Comparison of ENCODE assay signal across 8 cellular contexts in the genomic region with DNA sequence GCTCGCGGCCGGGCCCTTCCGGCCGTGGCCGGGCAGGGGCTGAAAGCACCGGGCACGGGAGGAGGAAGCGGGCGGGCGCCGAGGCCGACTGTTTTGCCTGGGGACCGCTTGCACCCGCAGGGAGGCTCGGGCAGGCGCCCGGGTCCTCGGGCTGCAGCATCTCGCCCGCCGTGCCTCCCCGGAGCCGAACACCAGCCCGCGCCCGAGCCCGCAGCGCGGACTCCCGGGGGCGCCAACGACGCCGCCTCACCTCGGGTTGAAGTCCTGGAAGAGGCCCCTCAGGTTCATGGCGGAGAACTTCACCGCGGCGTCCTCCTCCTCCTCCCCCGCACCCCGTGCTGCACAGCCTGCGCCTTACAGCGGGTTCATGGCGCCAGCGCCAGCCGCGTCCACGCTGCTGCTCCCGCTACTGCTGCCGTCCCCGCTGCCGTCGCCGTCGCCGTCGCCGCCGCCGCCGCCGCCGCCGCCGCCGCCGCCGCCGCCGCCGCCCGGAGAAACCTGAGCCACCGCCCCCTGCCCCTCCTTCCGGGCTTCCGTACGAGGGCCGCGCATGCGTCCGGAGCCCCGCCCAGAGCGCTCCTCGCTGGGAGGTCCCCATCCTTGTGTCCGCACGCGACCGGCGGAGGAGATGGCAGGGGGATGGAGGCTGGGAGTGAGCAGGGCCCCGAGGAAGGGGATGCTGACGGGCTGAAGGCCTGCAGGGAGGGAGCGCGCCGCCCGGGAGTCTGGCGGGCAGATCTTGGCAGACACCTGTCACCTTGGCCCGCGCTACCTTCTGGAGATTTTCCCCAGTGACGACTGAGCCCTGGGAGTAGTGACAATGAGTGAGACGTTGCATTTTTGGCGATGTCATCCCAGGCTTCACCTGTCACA. TPM values are rescaled to one million over a fixed set of nuclear protein-coding genes. Genes with fewer than 3 reads are reported as not detected.
DNase-seq lines count a peak whose midpoint lies in the region; ATAC-seq, FAIRE-seq and TF ChIP-seq lines count a peak whose summit lies in the region.

TSS of gene TMEM185A (minus strand) at position 500 of the 873 bp plus-strand sequence. CDS start at position 288, 212 bp downstream.

- intact Hi-C loops in sciatic nerve (cut with DNase I): no loop called here

- H3K27me3 Mint-ChIP-seq in T-helper 2 cell treated with Interferon-gamma antibody and Interleukin-4, amounts not matched to agents 5 μg/mL and 100 μg/mL, for 36 hours (ENCODE audit: low read depth): peaks cover 5% of the 10 kb centered on the region

- peak; percentile 74 for FAIRE-seq in GM12892 (lab: Jason Lieb, UNC)

- peak within 1 kb of the TSS; percentile 96 for H3K4me3 Mint-ChIP-seq in T-helper 2 cell treated with Interferon-gamma antibody and Interleukin-4, amounts not matched to agents 5 μg/mL and 100 μg/mL, for 36 hours

- no peaks in the 10 kb centered on the region for H3K9me3 Mint-ChIP-seq in T-helper 2 cell treated with Interferon-gamma antibody and Interleukin-4, amounts not matched to agents 5 μg/mL and 100 μg/mL, for 36 hours

- H3K4me1 Mint-ChIP-seq in T-helper 2 cell treated with Interferon-gamma antibody and Interleukin-4, amounts not matched to agents 5 μg/mL and 100 μg/mL, for 36 hours (ENCODE audit: low read depth): peaks cover 23% of the 10 kb centered on the region

- peak; percentile 36; the same call in 1 of the 2 replicates for TF ChIP-seq POLR2A in GM12892 (IDR thresholded peaks at IDR 0.05; ENCODE audit: low read depth, low read length)

- peak; percentile 53 for DNase-seq in GM12892 (ENCODE audit: insufficient read length)
- peak; percentile 70 for DNase-seq in NCI-H1092 (lab: John Stamatoyannopoulos, UW)
- DNase-seq in T-helper 2 cell treated with Interferon-gamma antibody and Interleukin-4, amounts not matched to agents 5 μg/mL and 100 μg/mL, for 36 hours (ENCODE audit: low spot score): peak; percentile 74
- DNase-seq in anterior cingulate cortex (lab: John Stamatoyannopoulos, UW): peak in 52 of 58 donors; percentile 1 to 70 (median 38)
- peak; percentile 3 to 37 for DNase-seq in hippocampal formation (lab: John Stamatoyannopoulos, UW)
- DNase-seq in sciatic nerve (ENCODE audit: low spot score): peak; percentile 76
- no peak for DNase-seq in epidermal melanocyte (ENCODE audit: insufficient read length, low spot score)

- peak; percentile 85 for ATAC-seq in HG02588 (IDR thresholded peaks at IDR 0.05; ENCODE audit: unreplicated experiment)
- ATAC-seq in sciatic nerve: peak; percentile 81

- H3K36me3 Mint-ChIP-seq in T-helper 2 cell treated with Interferon-gamma antibody and Interleukin-4, amounts not matched to agents 5 μg/mL and 100 μg/mL, for 36 hours (ENCODE audit: low read depth): peaks cover 2% of the 10 kb centered on the region

- peak within 1 kb of the TSS; percentile 82 for H3K27ac Mint-ChIP-seq in T-helper 2 cell treated with Interferon-gamma antibody and Interleukin-4, amounts not matched to agents 5 μg/mL and 100 μg/mL, for 36 hours

RNA-seq across cellular contexts. Expression of gene TMEM185A, which starts in this region (rescaled TPM):
- polyA plus RNA-seq in GM12892 (2012; ENCODE audit: missing spikeins): 11.6 TPM
- total RNA-seq in sciatic nerve: 31.5 TPM
